ENCODE assay signal across 8 cellular contexts in the genomic region with DNA sequence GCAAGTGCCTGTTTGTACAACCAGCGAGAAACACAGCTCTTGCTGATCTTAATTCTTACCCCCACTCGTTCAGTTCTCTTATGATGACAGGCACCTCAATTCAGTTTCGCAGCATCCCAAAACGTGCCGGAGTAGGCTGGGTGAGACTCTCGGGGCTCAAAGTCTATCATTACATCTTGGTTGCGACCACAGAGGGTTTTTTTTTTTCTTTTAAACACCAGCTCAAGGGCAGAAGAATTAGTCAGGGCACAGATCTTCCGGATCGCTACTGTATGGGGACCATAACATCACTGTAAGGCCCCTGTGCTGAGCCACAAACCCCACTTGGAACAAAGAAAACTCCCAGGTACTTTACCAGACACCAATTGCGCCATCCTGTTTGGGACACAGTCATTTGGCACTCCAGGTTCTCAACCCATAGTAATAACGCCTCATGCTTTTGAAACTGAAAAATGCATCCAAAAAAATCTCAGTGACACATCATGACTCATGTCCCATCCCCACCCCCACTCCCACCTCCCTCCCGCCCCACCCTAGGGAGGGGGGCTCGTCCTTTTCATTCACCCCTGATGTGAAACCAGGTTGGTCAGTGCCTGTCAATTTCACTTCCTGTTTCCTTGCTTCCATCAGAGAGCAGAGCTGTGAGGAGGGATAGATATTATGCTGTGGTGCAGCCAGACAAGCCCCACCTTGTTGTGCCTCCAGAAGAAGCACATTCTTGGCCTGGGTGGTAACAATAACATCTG. TPM values are rescaled to one million over a fixed set of nuclear protein-coding genes. Genes with fewer than 3 reads are reported as not detected.
DNase-seq lines count a peak whose midpoint lies in the region; ATAC-seq, FAIRE-seq and TF ChIP-seq lines count a peak whose summit lies in the region.

No MANE protein-coding gene starts in this region.

- H3K4me3 Mint-ChIP-seq in T-helper 1 cell treated with Interleukin-12 subunit alpha and Interleukin-12 subunit beta and Interleukin-4 antibody, amounts not matched to agents 30 μg/mL and 1 μg/mL, for 36 hours, result peak overlapping the region; percentile 82
- H3K4me3 Mint-ChIP-seq in astrocyte (ENCODE audit: unreplicated experiment) (peak overlapping the region; percentile 34), mesothelial cell of epicardium (no peak overlapping the region), WTC11 (no peak overlapping the region)

- H4K20me1 ChIP-seq in astrocyte (ENCODE audit: insufficient read depth, low read length), result no peaks in the 10 kb centered on the region

- H3K27ac ChIP-seq in astrocyte (ENCODE audit: low read depth, low read length), result no peak overlapping the region

- peak overlapping the region; percentile 45 for H2AFZ ChIP-seq in astrocyte (ENCODE audit: low read depth, low read length)

- peaks cover 9% of the 10 kb centered on the region for H3K4me1 ChIP-seq in astrocyte (ENCODE audit: insufficient read depth, low read length)

- H3K36me3 ChIP-seq in astrocyte (ENCODE audit: insufficient read depth, low read length), result no peaks in the 10 kb centered on the region

- peaks cover 48% of the 10 kb centered on the region for H3K36me3 Mint-ChIP-seq in T-helper 1 cell treated with Interleukin-12 subunit alpha and Interleukin-12 subunit beta and Interleukin-4 antibody, amounts not matched to agents 30 μg/mL and 1 μg/mL, for 36 hours (ENCODE audit: low read depth)
- peaks cover 2% of the 10 kb centered on the region for H3K36me3 Mint-ChIP-seq in astrocyte (ENCODE audit: low read depth, unreplicated experiment)
- H3K36me3 Mint-ChIP-seq in mesothelial cell of epicardium, result no peaks in the 10 kb centered on the region
- no peaks in the 10 kb centered on the region for H3K36me3 Mint-ChIP-seq in WTC11

- no peaks in the 10 kb centered on the region for H3K9me3 Mint-ChIP-seq in T-helper 1 cell treated with Interleukin-12 subunit alpha and Interleukin-12 subunit beta and Interleukin-4 antibody, amounts not matched to agents 30 μg/mL and 1 μg/mL, for 36 hours
- H3K9me3 Mint-ChIP-seq in astrocyte (ENCODE audit: unreplicated experiment) (no peaks in the 10 kb centered on the region), mesothelial cell of epicardium (no peaks in the 10 kb centered on the region), WTC11 (no peaks in the 10 kb centered on the region)

- POLR2A ChIA-PET in WTC11 (lab: Charles Lee), result no interaction called here

- peak overlapping the region; percentile 5 for H3K9ac ChIP-seq in astrocyte (ENCODE audit: low read length)

- TF ChIP-seq CTCF in astrocyte (IDR thresholded peaks at IDR 0.05; ENCODE audit: insufficient read depth, low read depth, low read length), result no peak
- no peak for TF ChIP-seq CTCF in mesothelial cell of epicardium (IDR thresholded peaks at IDR 0.05; ENCODE audit: unreplicated experiment)
- no peak for TF ChIP-seq CTCF in WTC11 (IDR thresholded peaks at IDR 0.05)

- H3K9me3 ChIP-seq in astrocyte (ENCODE audit: insufficient read depth, low read depth, low read length), result no peaks in the 10 kb centered on the region

- FAIRE-seq in GM19239 (lab: Jason Lieb, UNC) (peak; percentile 99), astrocyte (lab: Jason Lieb, UNC) (no peak)

- H3K27me3 Mint-ChIP-seq in T-helper 1 cell treated with Interleukin-12 subunit alpha and Interleukin-12 subunit beta and Interleukin-4 antibody, amounts not matched to agents 30 μg/mL and 1 μg/mL, for 36 hours (ENCODE audit: low read depth), result no peaks in the 10 kb centered on the region
- H3K27me3 Mint-ChIP-seq in astrocyte (ENCODE audit: low read depth, unreplicated experiment), result peaks cover 8% of the 10 kb centered on the region
- H3K27me3 Mint-ChIP-seq in mesothelial cell of epicardium (ENCODE audit: low read depth), result peaks cover 7% of the 10 kb centered on the region
- H3K27me3 Mint-ChIP-seq in WTC11 (ENCODE audit: low read depth), result no peaks in the 10 kb centered on the region

- H3K4me1 Mint-ChIP-seq in T-helper 1 cell treated with Interleukin-12 subunit alpha and Interleukin-12 subunit beta and Interleukin-4 antibody, amounts not matched to agents 30 μg/mL and 1 μg/mL, for 36 hours (ENCODE audit: low read depth), result peaks cover 64% of the 10 kb centered on the region
- peaks cover 10% of the 10 kb centered on the region for H3K4me1 Mint-ChIP-seq in astrocyte (ENCODE audit: low read depth, unreplicated experiment)
- no peaks in the 10 kb centered on the region for H3K4me1 Mint-ChIP-seq in mesothelial cell of epicardium
- H3K4me1 Mint-ChIP-seq in WTC11, result 0 out of 2 replicates have a peak, but pooled peaks cover 3% of the 10 kb centered on the region

- DNase-seq in GM19239 (ENCODE audit: insufficient read length, low spot score) (peak; percentile 52), astrocyte (ENCODE audit: low read depth) (peak; percentile 20), mesothelial cell of epicardium (ENCODE audit: low spot score in 2 of 2, unreplicated experiment in 2 of 2) (no peak), iPS-NIHi7 (ENCODE audit: extremely low spot score) (no peak), WTC11 (ENCODE audit: low spot score) (no peak)
- peak; percentile 80 for DNase-seq in stimulated activated CD4-positive, alpha-beta T cell treated with anti-CD3 and anti-CD28 coated beads, Interleukin-4, amount 100 ng/mL, for 1 hour

- H3K27ac Mint-ChIP-seq in T-helper 1 cell treated with Interleukin-12 subunit alpha and Interleukin-12 subunit beta and Interleukin-4 antibody, amounts not matched to agents 30 μg/mL and 1 μg/mL, for 36 hours, result peak overlapping the region; percentile 98
- H3K27ac Mint-ChIP-seq in astrocyte (ENCODE audit: unreplicated experiment), result peak overlapping the region; percentile 48
- H3K27ac Mint-ChIP-seq in mesothelial cell of epicardium, result no peak overlapping the region
- H3K27ac Mint-ChIP-seq in WTC11, result no peak overlapping the region

- H3K4me2 ChIP-seq in astrocyte (ENCODE audit: low read length), result peak overlapping the region; percentile 63

- H3K79me2 ChIP-seq in astrocyte (ENCODE audit: insufficient read depth, low read length), result no peaks in the 10 kb centered on the region

- no peaks in the 10 kb centered on the region for H3K27me3 ChIP-seq in astrocyte (ENCODE audit: insufficient read depth, low read length)

- H3K4me3 ChIP-seq in astrocyte (ENCODE audit: insufficient read depth, low read depth, low read length), result no peak overlapping the region

- ATAC-seq in HG03139 (IDR thresholded peaks at IDR 0.05; ENCODE audit: unreplicated experiment) (peak; percentile 77), WTC11 (no peak)

- CTCF ChIA-PET in WTC11 (lab: Charles Lee), result interaction anchor here (1.1 kb wide), 1 partner anchor 56 kb away, joined by 3 read pairs; no protein-coding TSS in a partner anchor

TF ChIP-seq in WTC11, 78 proteins besides CTCF, POLR2A, EP300 and RAD21:
- no peak for TF ChIP-seq ZNF263 (CRISPR knock-in tag; IDR thresholded peaks at IDR 0.05; ENCODE audit: low read depth)

RNA-seq across cellular contexts. Expression of a gene that starts 41.0 kb away (rescaled TPM):
- total RNA-seq in astrocyte, result not detected in 2 replicates
- total RNA-seq in mesothelial cell of epicardium, result not detected in 3 replicates
- 0.30 to 0.37 TPM (median 0.32 TPM) in 3 replicates for total RNA-seq in WTC11 (2021)

Comparison
In these comparisons a context has a peak if more than half of its experiments do, and no peak if none do; other contexts are left out.
1. DNase-seq: peak in GM19239 (single experiment), astrocyte (single experiment) and stimulated activated CD4-positive, alpha-beta T cell treated with anti-CD3 and anti-CD28 coated beads, Interleukin-4, amount 100 ng/mL, for 1 hour (single experiment); none in mesothelial cell of epicardium (0 of 2), iPS-NIHi7 (single experiment) and WTC11 (single experiment).
2. H3K27ac Mint-ChIP-seq: peak in T-helper 1 cell treated with Interleukin-12 subunit alpha and Interleukin-12 subunit beta and Interleukin-4 antibody, amounts not matched to agents 30 μg/mL and 1 μg/mL, for 36 hours (single experiment) and astrocyte (single experiment); none in mesothelial cell of epicardium (single experiment) and WTC11 (single experiment).
3. H3K4me3 Mint-ChIP-seq: peak in T-helper 1 cell treated with Interleukin-12 subunit alpha and Interleukin-12 subunit beta and Interleukin-4 antibody, amounts not matched to agents 30 μg/mL and 1 μg/mL, for 36 hours (single experiment) and astrocyte (single experiment); none in mesothelial cell of epicardium (single experiment) and WTC11 (single experiment).